ENCODE assay signal across 8 cellular contexts in the genomic region with DNA sequence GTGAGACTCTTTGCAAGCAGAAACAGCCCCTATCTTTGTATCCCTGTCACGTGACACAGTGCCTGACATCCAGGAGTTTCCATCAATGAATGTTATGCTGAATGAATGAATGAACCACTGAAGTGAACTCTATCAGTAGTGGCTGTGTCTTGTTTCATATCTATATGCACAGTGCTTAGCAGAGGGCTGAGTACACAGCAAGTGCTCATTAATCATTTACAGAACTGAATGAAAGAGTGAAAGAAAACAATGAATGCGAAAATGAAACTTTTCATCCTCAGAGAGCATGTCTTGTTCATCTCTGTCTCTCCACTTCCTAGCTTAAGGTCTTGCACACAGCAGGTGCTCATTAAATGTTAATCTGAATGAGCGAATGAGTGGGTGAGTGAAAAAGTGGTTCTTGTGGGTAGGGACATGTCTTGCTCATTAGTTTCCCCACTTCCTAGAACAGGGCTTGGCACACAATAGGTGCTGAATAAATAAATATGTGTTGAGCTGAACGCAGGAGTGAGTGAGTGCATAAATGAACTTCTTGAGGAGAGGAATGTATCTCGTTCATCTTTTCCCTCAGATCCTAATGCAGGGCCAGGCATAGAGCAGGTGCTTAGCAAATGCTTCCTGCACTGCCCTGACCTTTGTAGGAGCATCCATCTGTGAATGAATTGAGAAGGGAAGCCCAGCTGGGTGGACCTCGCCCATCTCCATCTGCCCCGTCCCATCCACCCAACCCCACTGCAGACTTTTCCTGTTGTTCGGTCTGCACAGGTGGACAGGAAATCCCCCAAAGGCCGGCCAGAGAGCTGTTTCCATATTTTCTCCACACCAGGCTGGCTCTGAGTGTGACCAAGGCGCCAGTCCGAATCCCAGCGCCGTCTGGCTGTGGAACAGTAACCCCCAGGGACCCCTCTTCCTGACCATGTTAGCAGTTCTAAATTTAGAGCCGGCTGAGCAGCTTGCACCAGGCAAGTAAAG.
DNase-seq lines count a peak whose midpoint lies in the region; ATAC-seq, FAIRE-seq and TF ChIP-seq lines count a peak whose summit lies in the region.

No MANE protein-coding gene starts in this region.

- H3K9me3 Mint-ChIP-seq in T-cell (no peaks in the 10 kb centered on the region), GM23338 (no peaks in the 10 kb centered on the region)

- no peak for TF ChIP-seq RAD21 in HepG2 (CRISPR knock-in tag; IDR thresholded peaks at IDR 0.05)

- TF ChIP-seq EP300 in HepG2 (IDR thresholded peaks at IDR 0.05; ENCODE audit: low read depth in 2 of 2, low read length in 2 of 2) (peak in 1 of 2 experiments; percentile 35; a peak in 1 of 4 replicates), HepG2 (CRISPR knock-in tag; IDR thresholded peaks at IDR 0.05; ENCODE audit: borderline replicate concordance) (no peak)

- H3K36me3 ChIP-seq in HEK293 (ENCODE audit: control insufficient read depth in 2 of 2, insufficient read depth in 1 of 2, low read length in 2 of 2) (no peaks in the 10 kb centered on the region), HepG2 (replicated peaks in 1 of 2; ENCODE audit: control insufficient read depth in 1 of 2, insufficient read depth in 2 of 2, low read length in 2 of 2) (no peaks in the 10 kb centered on the region), spleen (no peaks in the 10 kb centered on the region), GM23338 (ENCODE audit: insufficient read depth) (no peaks in the 10 kb centered on the region)

- H3K27ac ChIP-seq in HEK293 (ENCODE audit: extremely low read depth, low read depth, low read length), result no peak overlapping the region
- H3K27ac ChIP-seq in HepG2 (ENCODE audit: extremely low read length, insufficient read depth, low read length), result peak overlapping the region; percentile 50
- no peak overlapping the region for H3K27ac ChIP-seq in spleen
- no peak overlapping the region for H3K27ac ChIP-seq in GM23338 (ENCODE audit: low read depth)

- H3K9me3 ChIP-seq in HEK293 (ENCODE audit: control insufficient read depth, insufficient read depth, low read depth, low read length) (no peaks in the 10 kb centered on the region), HepG2 (ENCODE audit: low read length) (no peaks in the 10 kb centered on the region), spleen (no peaks in the 10 kb centered on the region)

- TF ChIP-seq POLR2A in HepG2 (IDR thresholded peaks at IDR 0.05; ENCODE audit: insufficient read depth in 1 of 2, low read depth in 2 of 2, low read length in 2 of 2) (no peak), spleen (IDR thresholded peaks at IDR 0.05) (no peak)

- DNase-seq in T-cell (no peak), HepG2 (ENCODE audit: low spot score) (peak; percentile 91), EL (no peak), spleen (no peak), GM23338 (ENCODE audit: low spot score) (no peak)
- DNase-seq in effector CD4-positive, alpha-beta T cell, result no peak

- H3K36me3 Mint-ChIP-seq in T-cell, result no peaks in the 10 kb centered on the region
- no peaks in the 10 kb centered on the region for H3K36me3 Mint-ChIP-seq in GM23338 (ENCODE audit: low read depth)

- POLR2A ChIA-PET in HEK293 (lab: Yijun Ruan, JAX), result no interaction called here
- POLR2A ChIA-PET in T-cell (lab: Charles Lee), result no interaction called here
- POLR2A ChIA-PET in HepG2 (lab: Yijun Ruan, JAX), result interaction anchor here (0.6 kb wide), 1 partner anchor 21 kb away, joined by 3 read pairs; no protein-coding TSS in a partner anchor

- H3K4me2 ChIP-seq in HepG2 (ENCODE audit: low read depth, low read length) (peak overlapping the region; percentile 44), GM23338 (no peak overlapping the region)

- no TSS peak for BruUV-seq in HepG2 (replicated peaks; lab: Mats Ljungman, UMichigan)

- in situ Hi-C loops in HepG2 (cut with HindIII; ENCODE audit: extremely low pct_ligation_motif_present, low pct_unique_long_range_greater_than_20kb), result no loop called here

- peak; percentile 82 for FAIRE-seq in HepG2 (lab: Jason Lieb, UNC)

- H3K79me2 ChIP-seq in HepG2 (ENCODE audit: insufficient read depth, low read length) (no peaks in the 10 kb centered on the region), GM23338 (replicated peaks; ENCODE audit: insufficient read depth) (no peaks in the 10 kb centered on the region)

- 70% methylated on average over 14 of the region's 14 CpGs for WGBS in HepG2 (ENCODE audit: low lambda C conversion rate)
- 17 to 29% (median 24%) methylated on average over 13 to 14 of the region's 14 CpGs for WGBS in spleen, 5 donors

- H3K4me1 Mint-ChIP-seq in T-cell (peaks cover 24 to 36% (median 30%) of the 10 kb centered on the region in 3 donors), GM23338 (no peaks in the 10 kb centered on the region; the same call in 2 of the 3 replicates)

- no peak overlapping the region; the same call in 1 of the 2 replicates for H3K9ac ChIP-seq in HepG2 (ENCODE audit: insufficient read depth, low read depth, low read length)

- H3K27me3 Mint-ChIP-seq in T-cell (no peaks in the 10 kb centered on the region), GM23338 (ENCODE audit: insufficient read depth, low read depth, poor library complexity) (peaks cover 2% of the 10 kb centered on the region)

- H2AFZ ChIP-seq in HepG2 (ENCODE audit: low read length) (no peak overlapping the region), GM23338 (no peak overlapping the region)

- H3K4me3 Mint-ChIP-seq in T-cell (peak overlapping the region in 1 of 3 donors; percentile 37), GM23338 (no peak overlapping the region)

- no peaks in the 10 kb centered on the region for H3K27me3 ChIP-seq in HepG2 (ENCODE audit: control insufficient read depth in 1 of 2, insufficient read depth in 2 of 2, low read length in 2 of 2)
- no peaks in the 10 kb centered on the region for H3K27me3 ChIP-seq in spleen (replicated peaks in 1 of 7)
- no peaks in the 10 kb centered on the region for H3K27me3 ChIP-seq in GM23338 (ENCODE audit: insufficient read depth)

- intact Hi-C loops in HepG2 (cut with micrococcal nuclease; ENCODE audit: unreplicated experiment) (no loop called here), spleen (cut with DNase I; ENCODE audit: low total_unique reads) (no loop called here)

- ATAC-seq in GM18499 (IDR thresholded peaks at IDR 0.05; ENCODE audit: insufficient read depth, unreplicated experiment) (peak; percentile 63), T-cell (replicated peaks in 1 of 4) (peak in 2 of 4 experiments; percentile 6 to 26), HepG2 (peak; percentile 90), GM23338 (no peak)

- no peaks in the 10 kb centered on the region for H3F3A ChIP-seq in GM23338 (replicated peaks; ENCODE audit: low read depth)

- no peaks in the 10 kb centered on the region for H3K9me2 ChIP-seq in GM23338 (ENCODE audit: insufficient read depth)

- H3K27ac Mint-ChIP-seq in T-cell (peak overlapping the region; percentile 8 to 53), GM23338 (no peak overlapping the region)

- no peaks in the 10 kb centered on the region for H3K4me1 ChIP-seq in HEK293 (ENCODE audit: control insufficient read depth, insufficient read depth, low read length)
- peaks cover 54% of the 10 kb centered on the region for H3K4me1 ChIP-seq in HepG2 (ENCODE audit: insufficient read depth, low read length)
- H3K4me1 ChIP-seq in spleen, result peaks cover 0 to 35% (median 11%) of the 10 kb centered on the region in 6 donors
- H3K4me1 ChIP-seq in GM23338 (ENCODE audit: insufficient read depth), result no peaks in the 10 kb centered on the region

- H3K4me3 ChIP-seq in HEK293 (ENCODE audit: low read depth, low read length) (no peak overlapping the region), HepG2 (replicated peaks in 1 of 3; ENCODE audit: insufficient read depth in 1 of 3, low read depth in 2 of 3, low read length in 3 of 3) (no peak overlapping the region; a peak in 1 of 6 replicates), spleen (no peak overlapping the region), GM23338 (no peak overlapping the region)

- CTCF ChIA-PET in HEK293 (lab: Yijun Ruan, JAX) (interaction anchor here (0.6 kb wide), 2 partner anchors 283 kb away, joined by 4 to 5 read pairs; no protein-coding TSS in a partner anchor), T-cell (lab: Charles Lee) (no interaction called here), HepG2 (lab: Yijun Ruan, JAX; ENCODE audit: low intra/inter-chr PET ratio, low total read pairs) (no interaction called here)

- TF ChIP-seq CTCF in HEK293 (tag by site-specific recombination; IDR thresholded peaks at IDR 0.05) (no peak), HepG2 (CRISPR knock-in tag; IDR thresholded peaks at IDR 0.05) (no peak), spleen (IDR thresholded peaks at IDR 0.05 in 8 of 11, conservative IDR thresholded peaks at IDR 0.05 in 3 of 11) (no peak), GM23338 (conservative IDR thresholded peaks at IDR 0.05; ENCODE audit: low read depth in 2 of 2) (no peak)

- H4K20me1 ChIP-seq in HepG2 (ENCODE audit: insufficient read depth, low read length) (no peaks in the 10 kb centered on the region), GM23338 (replicated peaks; ENCODE audit: insufficient read depth) (peaks cover 3% of the 10 kb centered on the region; the same call in 1 of the 2 replicates)

TF ChIP-seq in HEK293, 187 proteins besides CTCF, POLR2A, EP300 and RAD21 (continues in another document):
- TF ChIP-seq ZNF133 (tag by site-specific recombination; IDR thresholded peaks at IDR 0.05) (no peak), ZNF561 (tag by site-specific recombination; IDR thresholded peaks at IDR 0.05; ENCODE audit: borderline replicate concordance) (no peak), ZNF416 (tag by site-specific recombination; IDR thresholded peaks at IDR 0.05) (no peak), ZNF664 (tag by site-specific recombination; IDR thresholded peaks at IDR 0.05) (peak; percentile 47; the same call in 1 of the 2 replicates)

TF ChIP-seq in HepG2, 621 proteins besides CTCF, POLR2A, EP300 and RAD21 (continues in another document):
- peak; percentile 21; the same call in 1 of the 2 replicates for TF ChIP-seq ZNF652 (CRISPR knock-in tag; IDR thresholded peaks at IDR 0.05; ENCODE audit: borderline replicate concordance, low read depth)
- TF ChIP-seq ZSCAN12 (CRISPR knock-in tag; IDR thresholded peaks at IDR 0.05), result no peak
- peak; percentile 82 for TF ChIP-seq HNRNPUL1 (IDR thresholded peaks at IDR 0.05; ENCODE audit: low read depth, low read length)
- TF ChIP-seq ZKSCAN8 (CRISPR knock-in tag; IDR thresholded peaks at IDR 0.05; ENCODE audit: borderline replicate concordance), result peak; percentile 98
- peak; percentile 27 for TF ChIP-seq TEAD3 (CRISPR knock-in tag; optimal IDR thresholded peaks at IDR 0.05; ENCODE audit: borderline replicate concordance)
- no peak for TF ChIP-seq DNMT1 (CRISPR knock-in tag; IDR thresholded peaks at IDR 0.05)

TF ChIP-seq in GM23338, 12 proteins besides CTCF, POLR2A, EP300 and RAD21 (continues in another document):
- TF ChIP-seq JUNB (IDR thresholded peaks at IDR 0.05; ENCODE audit: unreplicated experiment) (no peak), CREB1 (CRISPR knock-in tag; IDR thresholded peaks at IDR 0.05; ENCODE audit: low read depth) (no peak), EZH2 (IDR thresholded peaks at IDR 0.05; ENCODE audit: low read depth, unreplicated experiment) (no peak), STAT1 (IDR thresholded peaks at IDR 0.05; ENCODE audit: unreplicated experiment) (no peak), ZNF331 (CRISPR knock-in tag; IDR thresholded peaks at IDR 0.05; ENCODE audit: low read depth) (no peak), ZNF114 (CRISPR knock-in tag; IDR thresholded peaks at IDR 0.05) (no peak), POLR2AphosphoS5 (IDR thresholded peaks at IDR 0.05; ENCODE audit: low read depth) (no peak), NANOG (IDR thresholded peaks at IDR 0.05; ENCODE audit: borderline replicate concordance) (no peak)
